8 cellular contexts compared by ENCODE assay signal in the genomic region with DNA sequence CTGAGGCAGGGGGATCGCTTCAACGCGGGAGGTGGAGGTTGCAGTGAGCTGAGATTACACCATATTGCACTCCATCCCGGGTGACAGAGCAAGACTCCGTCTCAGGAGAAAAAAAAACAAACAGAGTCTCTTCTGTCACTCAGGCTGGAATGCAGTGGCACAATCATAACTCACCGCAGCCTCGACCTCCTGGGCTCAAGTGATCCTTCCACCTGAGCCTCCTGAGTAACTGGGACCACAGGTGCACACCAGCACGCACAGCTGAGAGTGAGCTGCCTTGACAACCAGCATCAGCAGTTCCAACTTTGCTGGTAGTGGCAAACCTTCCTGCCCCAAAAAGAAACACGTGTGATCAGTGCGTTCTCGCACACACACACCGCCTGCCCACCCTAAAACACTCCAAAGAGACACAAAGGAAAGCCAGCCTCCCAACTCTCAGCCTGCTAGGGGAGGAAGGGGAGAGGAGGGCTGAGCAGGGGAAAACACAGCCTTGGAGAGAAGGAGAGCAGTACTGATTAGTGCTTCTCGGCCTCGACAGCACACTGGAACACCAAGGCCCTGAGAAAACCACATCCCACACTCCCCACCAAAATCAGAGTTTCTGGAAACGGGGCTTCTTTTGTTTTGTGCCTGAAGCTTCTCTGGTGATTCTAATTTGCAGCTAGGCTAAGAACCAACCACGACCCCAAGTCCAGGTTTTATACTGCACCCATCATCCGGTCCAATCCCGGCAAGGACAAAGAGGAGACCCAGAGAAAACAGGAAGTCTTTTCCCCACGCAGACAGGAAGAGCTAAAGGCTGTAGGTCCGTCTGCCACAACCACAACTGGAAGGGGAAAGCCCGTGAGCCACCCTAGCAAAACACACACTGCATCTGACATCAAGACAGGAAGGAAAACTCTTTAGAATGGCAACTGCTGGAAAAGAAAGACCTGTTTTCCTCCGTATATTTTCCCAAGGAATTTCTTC. TPM values are rescaled to one million over a fixed set of nuclear protein-coding genes. Genes with fewer than 3 reads are reported as not detected.
DNase-seq lines count a peak whose midpoint lies in the region; ATAC-seq and TF ChIP-seq lines count a peak whose summit lies in the region.

No MANE protein-coding gene starts in this region.

- H3F3A ChIP-seq in PC-3 (ENCODE audit: low read length, unreplicated experiment): no peaks in the 10 kb centered on the region

- TF ChIP-seq CTCF in PC-3 (conservative IDR thresholded peaks at IDR 0.05; ENCODE audit: low read depth, low read length) (no peak), ascending aorta (IDR thresholded peaks at IDR 0.05) (no peak)

- H3K36me3 ChIP-seq in PC-3 (ENCODE audit: low read depth, low read length) (no peaks in the 10 kb centered on the region), ascending aorta (peaks cover under 1 to 10% of the 10 kb centered on the region in 2 donors)

- H3K4me2 ChIP-seq in PC-3 (ENCODE audit: low read length): peak overlapping the region; percentile 80

- H3K9ac ChIP-seq in PC-3 (ENCODE audit: low read length): peak overlapping the region; percentile 53

- H3K9me2 ChIP-seq in PC-3 (replicated peaks; ENCODE audit: low read length): no peaks in the 10 kb centered on the region

- peaks cover 51% of the 10 kb centered on the region for H3K79me2 ChIP-seq in PC-3 (ENCODE audit: low read length)

- POLR2A ChIA-PET in PC-3 (lab: Charles Lee; ENCODE audit: unreplicated experiment): interaction anchor here (0.6 kb wide), 1 partner anchor 10 kb away, joined by 6 read pairs; no protein-coding TSS in a partner anchor

- DNase-seq in PC-3 (peak; percentile 38), ascending aorta (ENCODE audit: low spot score in 2 of 2) (peak; percentile 28 to 81), kidney tubule cell (ENCODE audit: low spot score) (peak; percentile 87), NCI-H2196 treated with DMSO at 0.1 percent for 48 hours (lab: John Stamatoyannopoulos, UW; ENCODE audit: unreplicated experiment) (no peak)
- peak; percentile 58 for DNase-seq in stimulated activated CD8-positive, alpha-beta memory T cell treated with anti-CD3 and anti-CD28 coated beads, Interleukin-4, amount 100 ng/mL, for 48 hours

- H3K9me3 ChIP-seq in PC-3 (ENCODE audit: low read length) (no peaks in the 10 kb centered on the region), ascending aorta (no peaks in the 10 kb centered on the region)

- peak overlapping the region; percentile 87 for H3K27ac ChIP-seq in PC-3 (ENCODE audit: low read length)
- H3K27ac ChIP-seq in ascending aorta: peak overlapping the region; percentile 74 to 90

- H2AFZ ChIP-seq in PC-3 (ENCODE audit: low read length): peak overlapping the region; percentile 27; the same call in 1 of the 2 replicates

- H3K4me3 ChIP-seq in PC-3 (ENCODE audit: low read length): peak overlapping the region; percentile 51
- H3K4me3 ChIP-seq in ascending aorta: peak overlapping the region; percentile 3 to 55

- intact Hi-C loops in PC-3 (cut with micrococcal nuclease) (loop anchor here (2.0 to 10.0 kb wide), 2 partner anchors 27 to 49 kb away; no protein-coding TSS in a partner anchor), ascending aorta (cut with DNase I) (loop anchor here (1.0 to 2.0 kb wide), 6 partner anchors 13 to 118 kb away; partner anchors contain the start of gene ZCCHC14)

- H3K4me1 ChIP-seq in PC-3 (ENCODE audit: insufficient read depth, low read length) (peaks cover 36% of the 10 kb centered on the region), ascending aorta (peaks cover 23 to 43% of the 10 kb centered on the region in 2 donors)

- H3K27me3 ChIP-seq in PC-3 (ENCODE audit: low read length) (no peaks in the 10 kb centered on the region), ascending aorta (no peaks in the 10 kb centered on the region)

- CTCF ChIA-PET in PC-3 (lab: Charles Lee): interaction anchor here (0.6 kb wide), 2 partner anchors 47 to 172 kb away, joined by 3 to 4 read pairs; no protein-coding TSS in a partner anchor

- H4K20me1 ChIP-seq in PC-3 (ENCODE audit: low read length): no peaks in the 10 kb centered on the region

- ATAC-seq in GM18502 (IDR thresholded peaks at IDR 0.05; ENCODE audit: poor library complexity, unreplicated experiment): peak; percentile 67
- peak; percentile 30 for ATAC-seq in PC-3
- no peak for ATAC-seq in HG02623 (IDR thresholded peaks at IDR 0.05; ENCODE audit: unreplicated experiment)
- ATAC-seq in GM21367 (IDR thresholded peaks at IDR 0.05; ENCODE audit: unreplicated experiment): no peak

- no TSS peak for BruUV-seq in PC-3 (replicated peaks; lab: Mats Ljungman, UMichigan)

RNA-seq across cellular contexts. Expression of gene ZCCHC14, which starts 28.8 kb away (rescaled TPM):
- total RNA-seq in PC-3 (2014; rRNA removed) (5.3 and 11.5 TPM in 2 replicates), ascending aorta (131 TPM)

Comparison
In these comparisons a context has a peak if more than half of its experiments do, and no peak if none do; other contexts are left out.
1. ATAC-seq: peak in GM18502 (single experiment) and PC-3 (single experiment); none in HG02623 (single experiment) and GM21367 (single experiment).
2. RNA of gene ZCCHC14, which starts 28.8 kb away (total RNA-seq): 131 TPM in ascending aorta (single experiment); 5.3 to 11.5 TPM in PC-3; every median in the first group is over 10 times any median in the second.